Comparison of ENCODE assay signal across 22 cellular contexts in genomic region chr18:63140038-63140450, GRCh38.
DNase-seq lines count a peak whose midpoint lies in the region; ATAC-seq and TF ChIP-seq lines count a peak whose summit lies in the region.
"Had no signal": no experiment of that assay in that cellular context is flagged by ENCODE, and none has a peak within 500 bp of the region (broad histone marks: within the 10 kb centered on the region; RNA-seq: fewer than 3 reads in every experiment).

No MANE protein-coding gene starts in this region.

- in situ Hi-C loops in IMR-90 (cut with MboI; ENCODE audit: low sequenced_read_pairs): no loop called here

- no peak for DNase-seq in activated naive CD4-positive, alpha-beta T cell treated with anti-CD3 and anti-CD28 coated beads, Interleukin-2, amount 10 ng/mL, durations not matched to agents 7 days and 5 days
- DNase-seq in activated naive CD4-positive, alpha-beta T cell treated with Interleukin-2 at 50 U/mL for 16 hours: no peak
- DNase-seq in IMR-90 (no peak), dorsolateral prefrontal cortex (no peak)
- DNase-seq in naive thymus-derived CD4-positive, alpha-beta T cell: no peak
- DNase-seq: activated CD4-positive, alpha-beta memory T cell treated with anti-CD3 and anti-CD28 coated beads for 36 hours; CD4-positive, CD25-positive, alpha-beta regulatory T cell; mesenchymal stem cell; naive thymus-derived CD8-positive, alpha-beta T cell; NCI-H2107; NCI-H524; PC-3; posterior cingulate gyrus; SHP77 treated with DMSO at 0.1 percent for 48 hours; T-cell; tibial artery had no signal

- H4K91ac ChIP-seq in IMR-90 (ENCODE audit: insufficient read depth, low read depth, low read length): no peak overlapping the region

- WGBS in IMR-90 (ENCODE audit: extremely low coverage in 2 of 2, insufficient read length in 1 of 2), 2 experiments: 100% methylated on average over 2 of the region's 3 CpGs; no CpG with 5 or more reads in 1 of the 2 experiments

- H3K9me1 ChIP-seq in IMR-90 (ENCODE audit: insufficient read depth, low read length): no peaks in the 10 kb centered on the region

- no peaks in the 10 kb centered on the region for H3K4me1 ChIP-seq in IMR-90 (ENCODE audit: control insufficient read depth, insufficient read depth, low read length)
- peaks cover 25% of the 10 kb centered on the region in 2 donors for H3K4me1 ChIP-seq in naive thymus-derived CD4-positive, alpha-beta T cell (ENCODE audit: control insufficient read depth in 2 of 2, insufficient read depth in 2 of 2, low read length in 2 of 2)

- H3K4ac ChIP-seq in IMR-90 (ENCODE audit: low read depth, low read length): no peak overlapping the region

- TF ChIP-seq POLR2A in IMR-90 (IDR thresholded peaks at IDR 0.05; ENCODE audit: low read depth, low read length): no peak

- H2BK5ac ChIP-seq in IMR-90 (ENCODE audit: low read depth, low read length, poor library complexity, severe bottlenecking): no peak overlapping the region

- H2AK9ac ChIP-seq in IMR-90 (replicated peaks; ENCODE audit: low read depth, low read length, poor library complexity): no peak overlapping the region

- no peak overlapping the region for H3K27ac ChIP-seq in IMR-90 (ENCODE audit: insufficient read depth, low read length)
- peak overlapping the region; percentile 92 for H3K27ac ChIP-seq in SU-DHL-6 (ENCODE audit: low read depth, low read length)
- H3K27ac ChIP-seq in naive thymus-derived CD4-positive, alpha-beta T cell (ENCODE audit: low read depth, low read length): no peak overlapping the region
- H3K27ac ChIP-seq in dorsolateral prefrontal cortex: no peak overlapping the region
- H3K27ac ChIP-seq: KMS-11, tibial artery, VCaP had no signal

- no peak overlapping the region for H3K18ac ChIP-seq in IMR-90 (ENCODE audit: low read depth, low read length)

- H3K56ac ChIP-seq in IMR-90 (ENCODE audit: extremely low read depth, insufficient read depth, low read length): no peak overlapping the region

- intact Hi-C loops in IMR-90 (cut with micrococcal nuclease): no loop called here
- intact Hi-C loops in naive thymus-derived CD4-positive, alpha-beta T cell (cut with micrococcal nuclease): no loop called here
- intact Hi-C loops in dorsolateral prefrontal cortex (cut with DNase I): no loop called here

- H2BK20ac ChIP-seq in IMR-90 (ENCODE audit: low read depth, low read length): no peak overlapping the region

- dilution Hi-C loops in IMR-90 (cut with HindIII; ENCODE audit: low sequenced_read_pairs, unreplicated experiment): no loop called here

- no peaks in the 10 kb centered on the region for H3K36me3 ChIP-seq in IMR-90 (ENCODE audit: control insufficient read depth, insufficient read depth, low read length)
- H3K36me3 ChIP-seq in SU-DHL-6 (ENCODE audit: low read length): no peaks in the 10 kb centered on the region
- peaks cover 0 to 12% (median 0%) of the 10 kb centered on the region in 3 experiments for H3K36me3 ChIP-seq in naive thymus-derived CD4-positive, alpha-beta T cell (ENCODE audit: control insufficient read depth in 2 of 3, insufficient read depth in 3 of 3, low read length in 3 of 3)
- H3K36me3 ChIP-seq: tibial artery had no signal

- H3K36me3 Mint-ChIP-seq in activated naive CD4-positive, alpha-beta T cell treated with anti-CD3 and anti-CD28 coated beads, Interleukin-2, amount 10 ng/mL, durations not matched to agents 7 days and 5 days: peaks cover 76% of the 10 kb centered on the region
- H3K36me3 Mint-ChIP-seq in naive thymus-derived CD4-positive, alpha-beta T cell: peaks cover 6 to 56% (median 24%) of the 10 kb centered on the region in 5 donors

- H3K9me3 ChIP-seq in IMR-90 (ENCODE audit: control insufficient read depth, insufficient read depth, low read length) (no peaks in the 10 kb centered on the region), SU-DHL-6 (ENCODE audit: insufficient read depth, low read length) (no peaks in the 10 kb centered on the region)
- H3K9me3 ChIP-seq in naive thymus-derived CD4-positive, alpha-beta T cell (ENCODE audit: control insufficient read depth in 2 of 3, low read length in 3 of 3): no peaks in the 10 kb centered on the region
- H3K9me3 ChIP-seq: tibial artery had no signal

- H4K5ac ChIP-seq in IMR-90 (ENCODE audit: low read depth, low read length): no peak overlapping the region

- peaks cover 85% of the 10 kb centered on the region for H3K4me1 Mint-ChIP-seq in activated naive CD4-positive, alpha-beta T cell treated with anti-CD3 and anti-CD28 coated beads, Interleukin-2, amount 10 ng/mL, durations not matched to agents 7 days and 5 days
- H3K4me1 Mint-ChIP-seq in naive thymus-derived CD4-positive, alpha-beta T cell: peaks cover 60 to 92% (median 85%) of the 10 kb centered on the region in 7 donors

- no TSS peak for BruUV-seq in IMR-90 (replicated peaks; lab: Mats Ljungman, UMichigan)

- H3K27me3 ChIP-seq in IMR-90 (ENCODE audit: control insufficient read depth, insufficient read depth, low read length): peaks cover 15% of the 10 kb centered on the region
- no peaks in the 10 kb centered on the region for H3K27me3 ChIP-seq in SU-DHL-6 (ENCODE audit: low read length)
- no peaks in the 10 kb centered on the region for H3K27me3 ChIP-seq in naive thymus-derived CD4-positive, alpha-beta T cell (ENCODE audit: control insufficient read depth in 2 of 2, insufficient read depth in 2 of 2, low read length in 2 of 2)
- H3K27me3 ChIP-seq in dorsolateral prefrontal cortex: no peaks in the 10 kb centered on the region
- H3K27me3 ChIP-seq: tibial artery had no signal

- H3F3A ChIP-seq in SU-DHL-6 (ENCODE audit: insufficient read depth): peaks cover 88% of the 10 kb centered on the region

- H3K9me2 ChIP-seq in SU-DHL-6 (replicated peaks; ENCODE audit: insufficient read depth, low read length): no peaks in the 10 kb centered on the region

- H3K4me2 ChIP-seq in IMR-90 (ENCODE audit: low read depth, low read length) (no peak overlapping the region), SU-DHL-6 (ENCODE audit: low read depth, low read length, poor library complexity, severe bottlenecking) (peak overlapping the region; percentile 75)
- H3K4me2 ChIP-seq: KMS-11 had no signal

- H3K4me3 Mint-ChIP-seq in activated naive CD4-positive, alpha-beta T cell treated with anti-CD3 and anti-CD28 coated beads, Interleukin-2, amount 10 ng/mL, durations not matched to agents 7 days and 5 days: no peak overlapping the region
- peak overlapping the region in 1 of 10 donors; percentile 2 for H3K4me3 Mint-ChIP-seq in naive thymus-derived CD4-positive, alpha-beta T cell

- ATAC-seq in IMR-90 (ENCODE audit: low read depth) (no peak), GM21723 (IDR thresholded peaks at IDR 0.05; ENCODE audit: unreplicated experiment) (no peak), GM21390 (IDR thresholded peaks at IDR 0.05; ENCODE audit: unreplicated experiment) (no peak)
- ATAC-seq in naive thymus-derived CD4-positive, alpha-beta T cell: no peak
- ATAC-seq: naive thymus-derived CD8-positive, alpha-beta T cell; PC-3; T-cell had no signal

- H2AK5ac ChIP-seq in IMR-90 (ENCODE audit: low read depth, low read length): no peak overlapping the region

- no peak overlapping the region for H2BK15ac ChIP-seq in IMR-90 (ENCODE audit: low read depth, low read length)

- no peak overlapping the region for H4K8ac ChIP-seq in IMR-90 (ENCODE audit: low read depth in 2 of 2, low read length in 2 of 2)

- H3K23ac ChIP-seq in IMR-90 (ENCODE audit: low read depth, low read length): no peak overlapping the region

- CTCF ChIA-PET in activated naive CD4-positive, alpha-beta T cell treated with anti-CD3 and anti-CD28 coated beads, Interleukin-2, amount 10 ng/mL, durations not matched to agents 7 days and 5 days (lab: Charles Lee): interaction anchor here (1.2 to 2.3 kb wide), 4 partner anchors 12 to 92 kb away, joined by 3 to 7 read pairs (median 4); no protein-coding TSS in a partner anchor
- CTCF ChIA-PET in IMR-90 (lab: Yijun Ruan, JAX): no interaction called here
- CTCF ChIA-PET in naive thymus-derived CD4-positive, alpha-beta T cell (lab: Charles Lee): interaction anchor here (0.9 to 2.9 kb wide), 2 partner anchors 8 to 15 kb away, joined by 3 to 16 read pairs; no protein-coding TSS in a partner anchor

- H3K9me3 Mint-ChIP-seq in activated naive CD4-positive, alpha-beta T cell treated with anti-CD3 and anti-CD28 coated beads, Interleukin-2, amount 10 ng/mL, durations not matched to agents 7 days and 5 days: peaks cover 5% of the 10 kb centered on the region
- H3K9me3 Mint-ChIP-seq in naive thymus-derived CD4-positive, alpha-beta T cell: peaks cover 0 to 3% (median 0%) of the 10 kb centered on the region in 11 donors
- H3K9me3 Mint-ChIP-seq: CD4-positive, CD25-positive, alpha-beta regulatory T cell; naive thymus-derived CD8-positive, alpha-beta T cell; T-cell had no signal

- no peak for TF ChIP-seq RAD21 in IMR-90 (IDR thresholded peaks at IDR 0.05; ENCODE audit: low read length)

- peaks cover 51% of the 10 kb centered on the region; the same call in 1 of the 2 replicates for H3K79me2 ChIP-seq in SU-DHL-6 (ENCODE audit: insufficient read depth, low read length)

- H2AFZ ChIP-seq in IMR-90 (replicated peaks; ENCODE audit: low read length, poor library complexity) (no peak overlapping the region), SU-DHL-6 (ENCODE audit: low read depth, low read length, severe bottlenecking) (no peak overlapping the region)

- no peak for TF ChIP-seq CTCF in IMR-90 (conservative IDR thresholded peaks at IDR 0.05; ENCODE audit: low read depth, low read length)
- TF ChIP-seq CTCF in SU-DHL-6 (IDR thresholded peaks at IDR 0.05; ENCODE audit: insufficient read depth, low read length, poor library complexity, severe bottlenecking): no peak
- no peak for TF ChIP-seq CTCF in dorsolateral prefrontal cortex (IDR thresholded peaks at IDR 0.05 in 54 of 56, conservative IDR thresholded peaks at IDR 0.05 in 2 of 56; ENCODE audit: low read depth in 1 of 56, partially characterized antibody in 56 of 56)

- no peak overlapping the region for H2BK120ac ChIP-seq in IMR-90 (ENCODE audit: low read depth, low read length)

- H3K27ac Mint-ChIP-seq in activated naive CD4-positive, alpha-beta T cell treated with anti-CD3 and anti-CD28 coated beads, Interleukin-2, amount 10 ng/mL, durations not matched to agents 7 days and 5 days: peak overlapping the region; percentile 47
- peak overlapping the region in 5 of 9 donors; percentile 29 to 87 (median 66) for H3K27ac Mint-ChIP-seq in naive thymus-derived CD4-positive, alpha-beta T cell
- H3K27ac Mint-ChIP-seq: activated CD4-positive, alpha-beta memory T cell treated with anti-CD3 and anti-CD28 coated beads for 36 hours had no signal

- H3K9ac ChIP-seq in IMR-90 (ENCODE audit: low read depth, low read length) (no peak overlapping the region), SU-DHL-6 (ENCODE audit: low read length) (no peak overlapping the region)
- H3K9ac ChIP-seq: KMS-11 had no signal

- H3K27me3 Mint-ChIP-seq in activated naive CD4-positive, alpha-beta T cell treated with anti-CD3 and anti-CD28 coated beads, Interleukin-2, amount 10 ng/mL, durations not matched to agents 7 days and 5 days: no peaks in the 10 kb centered on the region
- no peaks in the 10 kb centered on the region for H3K27me3 Mint-ChIP-seq in naive thymus-derived CD4-positive, alpha-beta T cell
- H3K27me3 Mint-ChIP-seq: activated CD4-positive, alpha-beta memory T cell treated with anti-CD3 and anti-CD28 coated beads for 36 hours; CD4-positive, CD25-positive, alpha-beta regulatory T cell; naive thymus-derived CD8-positive, alpha-beta T cell; stimulated activated naive CD8-positive, alpha-beta T cell treated with anti-CD3 and anti-CD28 coated beads, Interleukin-15, Interleukin-2, amounts not matched to agents 100 ng/mL and 50 ng/mL, for 24 hours; T-cell had no signal

- H4K20me1 ChIP-seq in IMR-90 (ENCODE audit: insufficient read depth, low read length): no peaks in the 10 kb centered on the region
- no peaks in the 10 kb centered on the region for H4K20me1 ChIP-seq in SU-DHL-6 (ENCODE audit: low read depth, low read length)

- H3K14ac ChIP-seq in IMR-90 (replicated peaks; ENCODE audit: low read depth, low read length): no peak overlapping the region

- POLR2A ChIA-PET in IMR-90 (lab: Charles Lee; ENCODE audit: unreplicated experiment): no interaction called here
- POLR2A ChIA-PET in naive thymus-derived CD4-positive, alpha-beta T cell (lab: Charles Lee): interaction anchor here (0.6 to 4.8 kb wide), 4 partner anchors 10 to 600 kb away, joined by 3 to 26 read pairs (median 4); no protein-coding TSS in a partner anchor

- H3K79me1 ChIP-seq in IMR-90 (ENCODE audit: low read depth in 1 of 2, low read length in 2 of 2): no peaks in the 10 kb centered on the region

- H3K4me3 ChIP-seq in IMR-90 (ENCODE audit: insufficient read depth, low read depth, low read length) (no peak overlapping the region), SU-DHL-6 (ENCODE audit: insufficient read depth, low read length, poor library complexity, severe bottlenecking) (peak overlapping the region; percentile 0), dorsolateral prefrontal cortex (no peak overlapping the region)
- no peak overlapping the region for H3K4me3 ChIP-seq in naive thymus-derived CD4-positive, alpha-beta T cell (ENCODE audit: low read length)
- H3K4me3 ChIP-seq: tibial artery had no signal
